In genomic region chr2:69830045-69830905, GRCh38 we compare ENCODE assay signal across 8 cellular contexts. TPM values are rescaled to one million over a fixed set of nuclear protein-coding genes. Genes with fewer than 3 reads are reported as not detected.
DNase-seq lines count a peak whose midpoint lies in the region; ATAC-seq and TF ChIP-seq lines count a peak whose summit lies in the region.

No MANE protein-coding gene starts in this region.

- peak overlapping the region; percentile 1 for H4K12ac ChIP-seq in trophoblast cell (ENCODE audit: low read depth, low read length)

- ATAC-seq in GM18873 (IDR thresholded peaks at IDR 0.05; ENCODE audit: low FRiP score, unreplicated experiment): peak; percentile 17
- ATAC-seq in HG03135 (IDR thresholded peaks at IDR 0.05; ENCODE audit: unreplicated experiment): peak; percentile 33

- CTCF ChIA-PET in PC-9 (lab: Charles Lee): interaction anchor here (0.6 kb wide), 1 partner anchor 23 kb away, joined by 3 read pairs; no protein-coding TSS in a partner anchor

- TF ChIP-seq CTCF in PC-9 (conservative IDR thresholded peaks at IDR 0.05): no peak
- no peak for TF ChIP-seq CTCF in uterus (IDR thresholded peaks at IDR 0.05)

- peak overlapping the region; percentile 77 for H3K9ac ChIP-seq in trophoblast cell (ENCODE audit: low read length)

- no peak for TF ChIP-seq POLR2A in uterus (IDR thresholded peaks at IDR 0.05)

- H2AFZ ChIP-seq in PC-9: peak overlapping the region; percentile 99
- H2AFZ ChIP-seq in trophoblast cell (ENCODE audit: insufficient read depth, low read length, poor library complexity): peak overlapping the region; percentile 68

- in situ Hi-C loops in ACHN (cut with HindIII; ENCODE audit: low pct_ligation_motif_present, low pct_unique_long_range_greater_than_20kb, low sequenced_read_pairs): no loop called here

- peak overlapping the region; percentile 15 for H3K18ac ChIP-seq in trophoblast cell (ENCODE audit: low read length)

- intact Hi-C loops in PC-9 (cut with micrococcal nuclease; ENCODE audit: unreplicated experiment) (no loop called here), head of caudate nucleus (cut with DNase I) (no loop called here), uterus (cut with DNase I; ENCODE audit: low total_unique reads) (no loop called here)

- no peaks in the 10 kb centered on the region for H3K9me2 ChIP-seq in PC-9 (ENCODE audit: insufficient read depth)

- H3K27me3 ChIP-seq in PC-9 (ENCODE audit: insufficient read depth, low read depth) (no peaks in the 10 kb centered on the region), trophoblast cell (ENCODE audit: insufficient read depth, low read length) (no peaks in the 10 kb centered on the region), uterus (no peaks in the 10 kb centered on the region)

- peak overlapping the region; percentile 19 for H2AK5ac ChIP-seq in trophoblast cell (ENCODE audit: low read length)

- no TSS peak for BruUV-seq in PC-9 (replicated peaks; lab: Mats Ljungman, UMichigan)

- no peak overlapping the region for H3K27ac ChIP-seq in PC-9
- H3K27ac ChIP-seq in trophoblast cell (ENCODE audit: low read depth, low read length): no peak overlapping the region
- H3K27ac ChIP-seq in uterus: peak overlapping the region; percentile 91 to 95

- no peak overlapping the region for H4K8ac ChIP-seq in trophoblast cell (ENCODE audit: low read depth, low read length)

- H4K20me1 ChIP-seq in PC-9 (ENCODE audit: insufficient read depth): no peaks in the 10 kb centered on the region

- no peaks in the 10 kb centered on the region for H3K36me3 ChIP-seq in PC-9 (ENCODE audit: low read depth)
- H3K36me3 ChIP-seq in trophoblast cell (ENCODE audit: control insufficient read depth in 1 of 2, insufficient read depth in 2 of 2, low read length in 2 of 2): no peaks in the 10 kb centered on the region
- H3K36me3 ChIP-seq in uterus: no peaks in the 10 kb centered on the region

- peak overlapping the region; percentile 29 for H2BK120ac ChIP-seq in trophoblast cell (ENCODE audit: insufficient read depth, low read length, poor library complexity)

- peaks cover 20% of the 10 kb centered on the region; the same call in 1 of the 2 replicates for H3F3A ChIP-seq in PC-9 (ENCODE audit: insufficient read depth, low read depth)

- H4K91ac ChIP-seq in trophoblast cell (ENCODE audit: low read depth, low read length): peak overlapping the region; percentile 17

- H3K4me3 ChIP-seq in PC-9: peak overlapping the region; percentile 82
- H3K4me3 ChIP-seq in trophoblast cell (ENCODE audit: low read depth, low read length): peak overlapping the region; percentile 92
- H3K4me3 ChIP-seq in uterus: peak overlapping the region; percentile 81 to 98

- no peak overlapping the region for H2BK5ac ChIP-seq in trophoblast cell (ENCODE audit: low read depth, low read length, poor library complexity)

- DNase-seq in ACHN: peak; percentile 69
- peak in 1 of 2 experiments; percentile 34 for DNase-seq in PC-9
- peak; percentile 45 for DNase-seq in activated gamma-delta T cell treated with Interleukin-2 at 50 U/mL for 16 hours
- peak in 32 of 42 donors; percentile 9 to 54 (median 28) for DNase-seq in head of caudate nucleus
- peak; percentile 55 to 57 for DNase-seq in trophoblast cell
- peak in 1 of 2 donors; percentile 26 for DNase-seq in uterus

- peaks cover 9% of the 10 kb centered on the region for H3K79me1 ChIP-seq in trophoblast cell (ENCODE audit: low read length)

- H3K14ac ChIP-seq in trophoblast cell (ENCODE audit: low read length): peak overlapping the region; percentile 12

- H3K9me3 ChIP-seq in PC-9 (ENCODE audit: insufficient read depth, low read depth) (no peaks in the 10 kb centered on the region), trophoblast cell (ENCODE audit: insufficient read depth, low read depth, low read length) (no peaks in the 10 kb centered on the region), uterus (no peaks in the 10 kb centered on the region)

- WGBS in trophoblast cell (ENCODE audit: extremely low coverage, insufficient coverage, insufficient read length): no CpG with 5 or more reads among the region's 45 CpGs

- POLR2A ChIA-PET in PC-9 (lab: Charles Lee; ENCODE audit: unreplicated experiment): interaction anchor here (0.6 to 0.7 kb wide), 2 partner anchors 18 to 105 kb away, joined by 6 to 7 read pairs; no protein-coding TSS in a partner anchor

- H3K4ac ChIP-seq in trophoblast cell (ENCODE audit: low read depth, low read length): peak overlapping the region; percentile 51

- H3K23ac ChIP-seq in trophoblast cell (ENCODE audit: low read length): no peak overlapping the region

- H3K4me2 ChIP-seq in PC-9 (peak overlapping the region; percentile 85), trophoblast cell (ENCODE audit: low read length) (peak overlapping the region; percentile 78)

- H3K79me2 ChIP-seq in PC-9 (ENCODE audit: low read depth) (peaks cover 49% of the 10 kb centered on the region), trophoblast cell (ENCODE audit: control insufficient read depth, insufficient read depth, low read length, poor library complexity) (peaks cover 10% of the 10 kb centered on the region)

- no peak overlapping the region for H2BK12ac ChIP-seq in trophoblast cell (ENCODE audit: low read length)

- H3K4me1 ChIP-seq in PC-9 (replicated peaks; ENCODE audit: insufficient read depth) (peaks cover 22% of the 10 kb centered on the region), trophoblast cell (ENCODE audit: control insufficient read depth in 1 of 2, insufficient read depth in 2 of 2, low read length in 2 of 2) (peaks cover 0 to 2% of the 10 kb centered on the region in 2 experiments), uterus (peaks cover 4 to 5% of the 10 kb centered on the region in 2 donors)

RNA-seq across cellular contexts. Expression of gene GMCL1, which starts 0.8 kb away (rescaled TPM):
- total RNA-seq in PC-9 (2021): 15.1 and 17.4 TPM in 2 replicates
- polyA plus RNA-seq in trophoblast cell (2013): 13.3 and 13.7 TPM in 2 replicates
- 10 to 100 TPM in 3 of 4 donors, 1 to 10 TPM in 1; 5.6 to 23.3 (median 16.1) TPM for total RNA-seq in uterus

Comparison
In these comparisons a context has a peak if more than half of its experiments do, and no peak if none do; other contexts are left out.
1. H3K27ac ChIP-seq: peak in uterus (2 of 2); none in PC-9 (single experiment) and trophoblast cell (single experiment).
2. Peak in every context shown above with its lines, with median percentiles within 50 percentile points of each other: H3K4me3 ChIP-seq.